1 cellular context compared by ENCODE assay signal in the genomic region with DNA sequence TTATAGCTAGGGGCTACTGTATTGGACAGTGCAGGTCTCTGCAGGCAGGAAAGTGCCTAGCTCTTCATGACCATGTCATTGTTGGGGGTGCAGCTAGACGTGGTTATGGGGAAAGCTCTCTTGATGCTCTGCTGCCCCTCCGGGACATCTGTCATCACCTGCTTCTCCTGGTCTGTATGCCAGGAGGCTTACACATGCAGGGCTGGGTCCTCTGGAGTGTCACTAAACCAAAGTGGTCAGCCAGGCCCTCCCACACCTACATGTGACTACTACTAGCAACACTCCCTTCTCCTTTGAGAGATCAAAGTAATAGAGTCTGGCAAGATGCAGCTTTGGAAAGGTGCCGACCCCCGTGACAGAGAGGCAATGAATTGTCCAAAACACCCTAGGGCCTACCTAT.
TF ChIP-seq lines count a peak whose summit lies in the region.

No MANE protein-coding gene starts in this region.

TF ChIP-seq in H1, 55 proteins besides CTCF, POLR2A, EP300 and RAD21:
- TF ChIP-seq, protein P1, sequence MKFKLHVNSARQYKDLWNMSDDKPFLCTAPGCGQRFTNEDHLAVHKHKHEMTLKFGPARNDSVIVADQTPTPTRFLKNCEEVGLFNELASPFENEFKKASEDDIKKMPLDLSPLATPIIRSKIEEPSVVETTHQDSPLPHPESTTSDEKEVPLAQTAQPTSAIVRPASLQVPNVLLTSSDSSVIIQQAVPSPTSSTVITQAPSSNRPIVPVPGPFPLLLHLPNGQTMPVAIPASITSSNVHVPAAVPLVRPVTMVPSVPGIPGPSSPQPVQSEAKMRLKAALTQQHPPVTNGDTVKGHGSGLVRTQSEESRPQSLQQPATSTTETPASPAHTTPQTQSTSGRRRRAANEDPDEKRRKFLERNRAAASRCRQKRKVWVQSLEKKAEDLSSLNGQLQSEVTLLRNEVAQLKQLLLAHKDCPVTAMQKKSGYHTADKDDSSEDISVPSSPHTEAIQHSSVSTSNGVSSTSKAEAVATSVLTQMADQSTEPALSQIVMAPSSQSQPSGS (IDR thresholded peaks at IDR 0.05; ENCODE audit: low read length), result no peak
- TF ChIP-seq CHD1 (IDR thresholded peaks at IDR 0.05; ENCODE audit: low read depth, low read length) (no peak), FOSL1 (IDR thresholded peaks at IDR 0.05; ENCODE audit: insufficient read depth, low read depth, low read length) (no peak), EGR1 (IDR thresholded peaks at IDR 0.05; ENCODE audit: borderline replicate concordance, low read depth, low read length) (no peak), EZH2 (IDR thresholded peaks at IDR 0.05; ENCODE audit: low read depth, low read length, severe bottlenecking) (no peak), POLR2AphosphoS5 (IDR thresholded peaks at IDR 0.05; ENCODE audit: low read depth, low read length) (no peak), JUND (IDR thresholded peaks at IDR 0.05; ENCODE audit: low read length) (no peak), ASH2L (IDR thresholded peaks at IDR 0.05; ENCODE audit: low read length) (no peak), BACH1 (IDR thresholded peaks at IDR 0.05; ENCODE audit: low read length) (no peak), KDM1A (IDR thresholded peaks at IDR 0.05; ENCODE audit: borderline replicate concordance, low read length) (no peak), CTBP2 (IDR thresholded peaks at IDR 0.05; ENCODE audit: borderline replicate concordance, insufficient read depth, insufficient read length, low read length) (no peak), TAF1 (IDR thresholded peaks at IDR 0.05; ENCODE audit: low read depth, low read length) (no peak), SP4 (IDR thresholded peaks at IDR 0.05; ENCODE audit: low read length) (no peak), CBX8 (IDR thresholded peaks at IDR 0.05; ENCODE audit: borderline replicate concordance, low read depth, low read length) (no peak), SP2 (IDR thresholded peaks at IDR 0.05; ENCODE audit: low read length) (no peak), NANOG (IDR thresholded peaks at IDR 0.05; ENCODE audit: insufficient read depth, low read depth, low read length, poor library complexity, severe bottlenecking) (no peak), SIRT6 (IDR thresholded peaks at IDR 0.05; ENCODE audit: low read length) (no peak), BCL11A (IDR thresholded peaks at IDR 0.05; ENCODE audit: low read depth in 2 of 2, low read length in 2 of 2) (no peak)
- TF ChIP-seq, protein P2, sequence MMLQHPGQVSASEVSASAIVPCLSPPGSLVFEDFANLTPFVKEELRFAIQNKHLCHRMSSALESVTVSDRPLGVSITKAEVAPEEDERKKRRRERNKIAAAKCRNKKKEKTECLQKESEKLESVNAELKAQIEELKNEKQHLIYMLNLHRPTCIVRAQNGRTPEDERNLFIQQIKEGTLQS (IDR thresholded peaks at IDR 0.05; ENCODE audit: insufficient read depth, low read depth, low read length), result no peak
